Comparison of ENCODE assay signal across 14 cellular contexts in genomic region chr22:22906391-22906790, GRCh38. TPM values are rescaled to one million over a fixed set of nuclear protein-coding genes. Genes with fewer than 3 reads are reported as not detected.
"Had no signal": no experiment of that assay in that cellular context is flagged by ENCODE, and none has a peak within 500 bp of the region (broad histone marks: within the 10 kb centered on the region; RNA-seq: fewer than 3 reads in every experiment).

No MANE protein-coding gene starts in this region.

RNA-seq across cellular contexts. Expression of gene IGLL5, which starts 18.8 kb away (rescaled TPM):
- total RNA-seq: activated CD4-positive, alpha-beta memory T cell treated with anti-CD3 and anti-CD28 coated beads for 36 hours; activated CD4-positive, alpha-beta T cell treated with anti-CD3 and anti-CD28 coated beads for 36 hours; activated CD4-positive, alpha-beta T cell treated with anti-CD3 and anti-CD28 coated beads, Interleukin-2, amount 10 ng/mL, durations not matched to agents 24 days and 14 days; activated CD8-positive, alpha-beta memory T cell treated with anti-CD3 and anti-CD28 coated beads for 36 hours; activated CD8-positive, alpha-beta memory T cell treated with anti-CD3 and anti-CD28 coated beads, Interleukin-2, amount 10 ng/mL, durations not matched to agents 7 days and 5 days; activated CD8-positive, alpha-beta T cell treated with anti-CD3 and anti-CD28 coated beads, Interleukin-2, amount 10 ng/mL, durations not matched to agents 7 days and 5 days; activated naive CD4-positive, alpha-beta T cell treated with anti-CD3 and anti-CD28 coated beads for 36 hours; activated T-helper 1 cell treated with anti-CD3 and anti-CD28 coated beads, Interleukin-12 subunit alpha, Interleukin-12 subunit beta, Interleukin-2, Interleukin-4 antibody, amounts not matched to agents 30 ng/mL and 10 ng/mL and 1 ng/mL, durations not matched to agents 14 hours and 24 hours and 36 hours; activated T-helper 2 cell treated with anti-CD3 and anti-CD28 coated beads, Interferon-gamma antibody, Interleukin-2, Interleukin-4, amounts not matched to agents 10 μg/mL and 5 μg/mL and 100 μg/mL, durations not matched to agents 14 hours and 24 hours and 36 hours; dermis microvascular lymphatic vessel endothelial cell; endothelial cell of umbilical vein; fibroblast of lung; fibroblast of villous mesenchyme; glomerular endothelial cell had no signal
- polyA plus RNA-seq: endothelial cell of umbilical vein, fibroblast of lung had no signal
